9 cellular contexts compared by ENCODE assay signal in genomic region chr20:63554361-63555278, GRCh38. TPM values are rescaled to one million over a fixed set of nuclear protein-coding genes. Genes with fewer than 3 reads are reported as not detected.
DNase-seq lines count a peak whose midpoint lies in the region; ATAC-seq and TF ChIP-seq lines count a peak whose summit lies in the region.
"Had no signal": no experiment of that assay in that cellular context is flagged by ENCODE, and none has a peak within 500 bp of the region (broad histone marks: within the 10 kb centered on the region; RNA-seq: fewer than 3 reads in every experiment).

No MANE protein-coding gene starts in this region.

- peaks cover 0 to under 1% of the 10 kb centered on the region in 2 donors for H3K27me3 Mint-ChIP-seq in natural killer cell (ENCODE audit: low read depth in 2 of 2)
- H3K27me3 Mint-ChIP-seq in natural killer cell treated with Interleukin-12 subunit alpha and Interleukin-12 subunit beta and Interleukin-15 and Interleukin-18, amount 100 ng/mL, for 72 hours, result no peaks in the 10 kb centered on the region

- H3K4me3 Mint-ChIP-seq in natural killer cell, result peak overlapping the region; percentile 45
- no peak overlapping the region for H3K4me3 Mint-ChIP-seq in natural killer cell treated with Interleukin-12 subunit alpha and Interleukin-12 subunit beta and Interleukin-15 and Interleukin-18, amount 100 ng/mL, for 72 hours

- H3K4me1 Mint-ChIP-seq in natural killer cell, result peaks cover 0 to 17% of the 10 kb centered on the region in 2 donors
- H3K4me1 Mint-ChIP-seq in natural killer cell treated with Interleukin-12 subunit alpha and Interleukin-12 subunit beta and Interleukin-15 and Interleukin-18, amount 100 ng/mL, for 72 hours (ENCODE audit: low read depth in 2 of 2), result peaks cover 6 to 10% of the 10 kb centered on the region in 2 donors

- DNase-seq in natural killer cell (no peak), kidney epithelial cell (ENCODE audit: low read depth) (no peak), NCI-H1092 treated with DMSO at 0.1 percent for 48 hours (lab: John Stamatoyannopoulos, UW) (no peak), hepatic stellate cell (ENCODE audit: low spot score) (no peak)
- DNase-seq in natural killer cell treated with Interleukin-12 subunit alpha and Interleukin-12 subunit beta and Interleukin-15 and Interleukin-18, amount 100 ng/mL, for 72 hours (ENCODE audit: low spot score), result no peak
- DNase-seq in activated T-cell treated with anti-CD3 and anti-CD28 coated beads, Interleukin-2, amount 50 U/mL, for 48 hours, result peak; percentile 34 to 40

- ATAC-seq in natural killer cell (no peak), HG03135 (IDR thresholded peaks at IDR 0.05; ENCODE audit: unreplicated experiment) (no peak), HG03139 (IDR thresholded peaks at IDR 0.05; ENCODE audit: unreplicated experiment) (no peak)
- ATAC-seq in natural killer cell treated with Interleukin-12 subunit alpha and Interleukin-12 subunit beta and Interleukin-15 and Interleukin-18, amount 100 ng/mL, for 72 hours, result no peak

- no peaks in the 10 kb centered on the region for H3K36me3 ChIP-seq in kidney epithelial cell (ENCODE audit: control insufficient read depth, insufficient read depth, low read length)

- peaks cover 14% of the 10 kb centered on the region for H3K27me3 ChIP-seq in kidney epithelial cell (ENCODE audit: control insufficient read depth, insufficient read depth, low read length)

- H3K4me3 ChIP-seq in kidney epithelial cell (ENCODE audit: low read depth, low read length), result peak overlapping the region; percentile 53

- no peaks in the 10 kb centered on the region for H3K36me3 Mint-ChIP-seq in natural killer cell
- H3K36me3 Mint-ChIP-seq in natural killer cell treated with Interleukin-12 subunit alpha and Interleukin-12 subunit beta and Interleukin-15 and Interleukin-18, amount 100 ng/mL, for 72 hours, result no peaks in the 10 kb centered on the region

- no peaks in the 10 kb centered on the region for H3K9me3 Mint-ChIP-seq in natural killer cell
- H3K9me3 Mint-ChIP-seq in natural killer cell treated with Interleukin-12 subunit alpha and Interleukin-12 subunit beta and Interleukin-15 and Interleukin-18, amount 100 ng/mL, for 72 hours, result no peaks in the 10 kb centered on the region

- peak overlapping the region in 1 of 2 donors; percentile 83 for H3K27ac Mint-ChIP-seq in natural killer cell
- no peak overlapping the region for H3K27ac Mint-ChIP-seq in natural killer cell treated with Interleukin-12 subunit alpha and Interleukin-12 subunit beta and Interleukin-15 and Interleukin-18, amount 100 ng/mL, for 72 hours

- TF ChIP-seq CTCF in natural killer cell (IDR thresholded peaks at IDR 0.05) (no peak), kidney epithelial cell (IDR thresholded peaks at IDR 0.05; ENCODE audit: insufficient read depth, low read length, poor library complexity, severe bottlenecking) (no peak)

- intact Hi-C loops in natural killer cell (cut with micrococcal nuclease), result loop anchor here (5.0 kb wide), 1 partner anchor 83 kb away; no protein-coding TSS in a partner anchor

RNA-seq across cellular contexts. Expression of gene FNDC11, which starts 0.7 kb away (rescaled TPM):
- total RNA-seq in natural killer cell, result under 1 TPM; 0.19 to 0.75 (median 0.25) TPM
- under 1 TPM; 0.31 to 0.39 TPM for total RNA-seq in natural killer cell treated with Interleukin-12 subunit alpha and Interleukin-12 subunit beta and Interleukin-15 and Interleukin-18, amount 100 ng/mL, for 72 hours
- 0.68 and 1.1 TPM in 2 replicates for total RNA-seq in kidney epithelial cell

RNA-seq across cellular contexts. Expression of gene SRMS, which starts 7.1 kb away (rescaled TPM):
- total RNA-seq in natural killer cell (under 1 TPM in 2 of 3 donors, not detected in 1; 0.16 to 0.23 TPM), kidney epithelial cell (0.48 TPM in 1 of 2 replicates, not detected in the other)
- total RNA-seq in natural killer cell treated with Interleukin-12 subunit alpha and Interleukin-12 subunit beta and Interleukin-15 and Interleukin-18, amount 100 ng/mL, for 72 hours, result not detected
- total RNA-seq: omental fat pad had no signal

RNA-seq across cellular contexts. Expression of gene PTK6, which starts 17.4 kb away (rescaled TPM):
- under 1 TPM in 2 of 3 donors, not detected in 1; 0.16 to 0.48 TPM for total RNA-seq in natural killer cell
- total RNA-seq in natural killer cell treated with Interleukin-12 subunit alpha and Interleukin-12 subunit beta and Interleukin-15 and Interleukin-18, amount 100 ng/mL, for 72 hours, result under 1 TPM in 1 of 2 donors, not detected in 1; 0.19 TPM
- total RNA-seq in kidney epithelial cell, result 0.33 and 0.55 TPM in 2 replicates

RNA-seq across cellular contexts. Expression of gene HELZ2, which starts 19.4 kb away (rescaled TPM):
- total RNA-seq in natural killer cell, result 10 to 100 TPM; 85.2 to 90.7 (median 89.4) TPM
- total RNA-seq in natural killer cell treated with Interleukin-12 subunit alpha and Interleukin-12 subunit beta and Interleukin-15 and Interleukin-18, amount 100 ng/mL, for 72 hours, result 10 to 100 TPM; 19.6 to 27.6 TPM
- total RNA-seq in kidney epithelial cell, result 69.2 and 85.2 TPM in 2 replicates

RNA-seq across cellular contexts. Expression of gene PPDPF, which starts 34.1 kb away (rescaled TPM):
- total RNA-seq in natural killer cell (100 to 1,000 TPM in 2 of 3 donors, 10 to 100 TPM in 1; 95.5 to 197 (median 159) TPM), kidney epithelial cell (114 and 211 TPM in 2 replicates)
- total RNA-seq in natural killer cell treated with Interleukin-12 subunit alpha and Interleukin-12 subunit beta and Interleukin-15 and Interleukin-18, amount 100 ng/mL, for 72 hours, result 10 to 100 TPM; 66.4 to 96.9 TPM

Comparison
In these comparisons a context has a peak if more than half of its experiments do, and no peak if none do; other contexts are left out.
1. DNase-seq: peak in activated T-cell treated with anti-CD3 and anti-CD28 coated beads, Interleukin-2, amount 50 U/mL, for 48 hours (2 of 2); none in natural killer cell (single experiment), natural killer cell treated with Interleukin-12 subunit alpha and Interleukin-12 subunit beta and Interleukin-15 and Interleukin-18, amount 100 ng/mL, for 72 hours (single experiment), kidney epithelial cell (single experiment), NCI-H1092 treated with DMSO at 0.1 percent for 48 hours (single experiment) and hepatic stellate cell (single experiment).